24 cellular contexts compared by ENCODE assay signal in the genomic region with DNA sequence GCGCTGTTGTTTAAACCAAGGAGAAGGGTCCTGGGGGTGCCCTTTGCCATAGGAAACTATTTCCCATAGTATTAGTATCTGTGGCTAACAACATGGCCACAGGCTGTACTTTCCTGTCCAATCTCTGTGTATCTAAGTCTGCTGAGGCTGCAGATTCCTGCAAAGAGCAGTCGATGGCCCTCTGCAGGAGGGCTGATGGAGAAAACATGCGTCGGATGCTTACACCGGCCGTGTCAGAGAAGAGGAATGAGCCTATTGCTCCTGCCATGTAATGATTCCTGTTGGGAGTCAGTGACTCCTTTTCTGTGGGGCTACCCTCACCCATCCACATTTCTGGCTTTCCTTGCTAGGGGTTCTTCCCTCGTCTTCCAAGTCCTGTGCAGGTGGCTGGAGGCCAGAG.
DNase-seq lines count a peak whose midpoint lies in the region; FAIRE-seq and TF ChIP-seq lines count a peak whose summit lies in the region.
"Had no signal": no experiment of that assay in that cellular context is flagged by ENCODE, and none has a peak within 500 bp of the region (broad histone marks: within the 10 kb centered on the region; RNA-seq: fewer than 3 reads in every experiment).

No MANE protein-coding gene starts in this region.

- H3K4me2 ChIP-seq in astrocyte (ENCODE audit: low read length), result no peak overlapping the region
- H3K4me2 ChIP-seq in neural progenitor cell, result no peak overlapping the region

- H2AFZ ChIP-seq in astrocyte (ENCODE audit: low read depth, low read length) (no peak overlapping the region), neural progenitor cell (replicated peaks) (no peak overlapping the region)

- H3K9me3 Mint-ChIP-seq in astrocyte (ENCODE audit: unreplicated experiment) (no peaks in the 10 kb centered on the region), neural progenitor cell (peaks cover 2% of the 10 kb centered on the region)
- no peaks in the 10 kb centered on the region for H3K9me3 Mint-ChIP-seq in activated T-cell treated with anti-CD3 and anti-CD28 coated beads, Interleukin-2, amount 50 U/mL, for 24 hours
- H3K9me3 Mint-ChIP-seq: activated CD4-positive, alpha-beta memory T cell treated with anti-CD3 and anti-CD28 coated beads, Interleukin-2, amount 10 ng/mL, durations not matched to agents 7 days and 5 days; activated naive CD8-positive, alpha-beta T cell treated with anti-CD3 and anti-CD28 coated beads for 36 hours; activated T-cell treated with anti-CD3 and anti-CD28 coated beads, Interleukin-2, amount 50 U/mL, for 72 hours; central memory CD8-positive, alpha-beta T cell; immature natural killer cell; memory B cell had no signal

- H3K27ac Mint-ChIP-seq in astrocyte (ENCODE audit: unreplicated experiment) (peak overlapping the region; percentile 67), neural progenitor cell (no peak overlapping the region)
- H3K27ac Mint-ChIP-seq in activated T-cell treated with anti-CD3 and anti-CD28 coated beads, Interleukin-2, amount 50 U/mL, for 24 hours, result no peak overlapping the region
- H3K27ac Mint-ChIP-seq: activated CD4-positive, alpha-beta memory T cell treated with anti-CD3 and anti-CD28 coated beads, Interleukin-2, amount 10 ng/mL, durations not matched to agents 7 days and 5 days; activated naive CD8-positive, alpha-beta T cell treated with anti-CD3 and anti-CD28 coated beads for 36 hours; activated T-cell treated with anti-CD3 and anti-CD28 coated beads, Interleukin-2, amount 50 U/mL, for 72 hours; immature natural killer cell; memory B cell had no signal

- H3K4me3 ChIP-seq in astrocyte (ENCODE audit: insufficient read depth, low read depth, low read length), result no peak overlapping the region
- no peak overlapping the region for H3K4me3 ChIP-seq in foreskin fibroblast (ENCODE audit: low read depth in 1 of 2, low read length in 2 of 2)
- no peak overlapping the region for H3K4me3 ChIP-seq in neural progenitor cell
- H3K4me3 ChIP-seq: GM12878, MG63, testis had no signal

- H3K4me1 ChIP-seq in astrocyte (ENCODE audit: insufficient read depth, low read length), result no peaks in the 10 kb centered on the region
- H3K4me1 ChIP-seq in neural progenitor cell, result peaks cover 15% of the 10 kb centered on the region
- H3K4me1 ChIP-seq: testis had no signal

- H4K20me1 ChIP-seq in astrocyte (ENCODE audit: insufficient read depth, low read length) (peaks cover 20% of the 10 kb centered on the region), neural progenitor cell (ENCODE audit: low read depth) (no peaks in the 10 kb centered on the region)

- no peaks in the 10 kb centered on the region for H3K27me3 ChIP-seq in astrocyte (ENCODE audit: insufficient read depth, low read length)
- no peaks in the 10 kb centered on the region for H3K27me3 ChIP-seq in neural progenitor cell
- H3K27me3 ChIP-seq: MG63, testis had no signal

- no peak for FAIRE-seq in astrocyte (lab: Jason Lieb, UNC)
- FAIRE-seq: GM12878 had no signal

- no peak overlapping the region for H3K4me3 Mint-ChIP-seq in astrocyte (ENCODE audit: unreplicated experiment)
- no peak overlapping the region for H3K4me3 Mint-ChIP-seq in neural progenitor cell
- H3K4me3 Mint-ChIP-seq in activated T-cell treated with anti-CD3 and anti-CD28 coated beads, Interleukin-2, amount 50 U/mL, for 24 hours, result no peak overlapping the region
- H3K4me3 Mint-ChIP-seq: activated CD4-positive, alpha-beta memory T cell treated with anti-CD3 and anti-CD28 coated beads, Interleukin-2, amount 10 ng/mL, durations not matched to agents 7 days and 5 days; activated naive CD8-positive, alpha-beta T cell treated with anti-CD3 and anti-CD28 coated beads for 36 hours; activated T-cell treated with anti-CD3 and anti-CD28 coated beads, Interleukin-2, amount 50 U/mL, for 72 hours; central memory CD8-positive, alpha-beta T cell; immature natural killer cell; memory B cell had no signal

- no peaks in the 10 kb centered on the region for H3K79me2 ChIP-seq in astrocyte (ENCODE audit: insufficient read depth, low read length)
- no peaks in the 10 kb centered on the region for H3K79me2 ChIP-seq in neural progenitor cell (ENCODE audit: low read depth)

- TF ChIP-seq CTCF in astrocyte (IDR thresholded peaks at IDR 0.05; ENCODE audit: insufficient read depth, low read depth, low read length), result no peak
- TF ChIP-seq CTCF in foreskin fibroblast (IDR thresholded peaks at IDR 0.05; ENCODE audit: low read depth, low read length), result no peak
- no peak for TF ChIP-seq CTCF in neural progenitor cell (IDR thresholded peaks at IDR 0.05)

- H3K9ac ChIP-seq in astrocyte (ENCODE audit: low read length) (no peak overlapping the region), neural progenitor cell (no peak overlapping the region)

- H3K36me3 ChIP-seq in astrocyte (ENCODE audit: insufficient read depth, low read length) (no peaks in the 10 kb centered on the region), neural progenitor cell (no peaks in the 10 kb centered on the region)
- H3K36me3 ChIP-seq: MG63 had no signal

- H3K9me3 ChIP-seq in astrocyte (ENCODE audit: insufficient read depth, low read depth, low read length) (no peaks in the 10 kb centered on the region), neural progenitor cell (ENCODE audit: low read depth) (no peaks in the 10 kb centered on the region)
- H3K9me3 ChIP-seq: MG63, testis had no signal

- H3K36me3 Mint-ChIP-seq in astrocyte (ENCODE audit: low read depth, unreplicated experiment) (no peaks in the 10 kb centered on the region), neural progenitor cell (peaks cover 5% of the 10 kb centered on the region)
- no peaks in the 10 kb centered on the region for H3K36me3 Mint-ChIP-seq in activated T-cell treated with anti-CD3 and anti-CD28 coated beads, Interleukin-2, amount 50 U/mL, for 24 hours (ENCODE audit: low read depth)
- H3K36me3 Mint-ChIP-seq: activated naive CD8-positive, alpha-beta T cell treated with anti-CD3 and anti-CD28 coated beads for 36 hours; immature natural killer cell; memory B cell had no signal

- H3K4me1 Mint-ChIP-seq in astrocyte (ENCODE audit: low read depth, unreplicated experiment), result peaks cover 11% of the 10 kb centered on the region
- peaks cover 24% of the 10 kb centered on the region for H3K4me1 Mint-ChIP-seq in neural progenitor cell
- no peaks in the 10 kb centered on the region for H3K4me1 Mint-ChIP-seq in activated T-cell treated with anti-CD3 and anti-CD28 coated beads, Interleukin-2, amount 50 U/mL, for 24 hours (ENCODE audit: low read depth)
- H3K4me1 Mint-ChIP-seq: activated CD4-positive, alpha-beta memory T cell treated with anti-CD3 and anti-CD28 coated beads, Interleukin-2, amount 10 ng/mL, durations not matched to agents 7 days and 5 days; activated naive CD8-positive, alpha-beta T cell treated with anti-CD3 and anti-CD28 coated beads for 36 hours; central memory CD8-positive, alpha-beta T cell; immature natural killer cell; memory B cell had no signal

- H3K27me3 Mint-ChIP-seq in astrocyte (ENCODE audit: low read depth, unreplicated experiment), result peaks cover 2% of the 10 kb centered on the region
- peaks cover 3% of the 10 kb centered on the region for H3K27me3 Mint-ChIP-seq in neural progenitor cell (ENCODE audit: insufficient read depth, low read depth)
- no peaks in the 10 kb centered on the region for H3K27me3 Mint-ChIP-seq in activated T-cell treated with anti-CD3 and anti-CD28 coated beads, Interleukin-2, amount 50 U/mL, for 24 hours
- H3K27me3 Mint-ChIP-seq: activated CD4-positive, alpha-beta memory T cell treated with anti-CD3 and anti-CD28 coated beads, Interleukin-2, amount 10 ng/mL, durations not matched to agents 7 days and 5 days; activated naive CD8-positive, alpha-beta T cell treated with anti-CD3 and anti-CD28 coated beads for 36 hours had no signal

- H3F3A ChIP-seq in neural progenitor cell (ENCODE audit: low read depth), result no peaks in the 10 kb centered on the region

- H3K27ac ChIP-seq in astrocyte (ENCODE audit: low read depth, low read length) (no peak overlapping the region), neural progenitor cell (no peak overlapping the region)
- H3K27ac ChIP-seq: testis, VCaP had no signal

- DNase-seq in GM03348 (ENCODE audit: low spot score) (peak; percentile 29), astrocyte (ENCODE audit: low read depth) (peak; percentile 9), foreskin fibroblast (peak; percentile 17 to 24), neural progenitor cell (ENCODE audit: low spot score) (peak; percentile 39), NCI-H2081 treated with DMSO at 0.1 percent for 48 hours (lab: John Stamatoyannopoulos, UW) (no peak), SHP77 (lab: John Stamatoyannopoulos, UW) (no peak), SKM-1 (lab: John Stamatoyannopoulos, UW; ENCODE audit: unreplicated experiment) (no peak)
- no peak for DNase-seq in activated T-cell treated with anti-CD3 and anti-CD28 coated beads, Interleukin-2, amount 50 U/mL, for 24 hours
- DNase-seq: activated CD4-positive, alpha-beta memory T cell treated with anti-CD3 and anti-CD28 coated beads, Interleukin-2, amount 10 ng/mL, durations not matched to agents 7 days and 5 days; activated naive CD8-positive, alpha-beta T cell treated with anti-CD3 and anti-CD28 coated beads for 36 hours; activated T-cell treated with anti-CD3 and anti-CD28 coated beads, Interleukin-2, amount 50 U/mL, for 72 hours; COR-L47; H7; immature natural killer cell; MG63; NCI-H1694 treated with DMSO at 0.1 percent for 48 hours; NCI-H526; occipital lobe; PC-3; testis had no signal

Comparison
In these comparisons a context has a peak if more than half of its experiments do, and no peak if none do; other contexts are left out.
1. DNase-seq: peak in GM03348 (single experiment), astrocyte (single experiment), foreskin fibroblast (2 of 2) and neural progenitor cell (single experiment); none in NCI-H2081 treated with DMSO at 0.1 percent for 48 hours (single experiment), activated T-cell treated with anti-CD3 and anti-CD28 coated beads, Interleukin-2, amount 50 U/mL, for 24 hours (single experiment), SHP77 (0 of 2) and SKM-1 (single experiment).